17 cellular contexts compared by ENCODE assay signal in the genomic region with DNA sequence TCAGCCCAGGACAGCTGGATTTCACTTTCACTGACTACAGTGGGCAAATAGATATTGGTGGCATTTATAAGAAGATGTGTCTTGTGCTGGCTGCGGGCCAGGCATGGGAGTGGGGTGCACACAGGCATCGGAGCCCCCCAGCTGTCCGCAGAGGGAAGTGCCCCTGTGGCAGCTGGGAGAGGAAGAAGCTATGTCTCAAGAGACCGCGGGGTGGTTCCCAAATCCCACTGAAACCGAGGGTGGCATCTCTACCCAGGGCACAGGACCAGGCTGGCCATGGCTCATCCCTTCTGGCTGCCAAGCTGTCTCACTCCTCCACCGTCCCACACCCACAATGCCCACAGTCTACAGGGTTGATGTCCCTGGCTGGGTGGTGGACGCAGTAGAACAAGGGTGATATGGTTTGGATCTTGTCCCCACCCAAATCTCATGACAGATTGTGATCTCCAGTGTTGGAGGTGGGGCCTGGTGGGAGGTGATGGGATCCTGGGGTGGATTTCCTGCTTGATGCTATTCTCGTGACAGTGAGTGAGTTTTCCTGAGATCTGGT.
"Had no signal": no experiment of that assay in that cellular context is flagged by ENCODE, and none has a peak within 500 bp of the region (broad histone marks: within the 10 kb centered on the region; RNA-seq: fewer than 3 reads in every experiment).

No MANE protein-coding gene starts in this region.

- H3K4me3 ChIP-seq: dorsolateral prefrontal cortex, hepatocyte, psoas muscle, right lobe of liver, stomach had no signal

- H3K4me3 Mint-ChIP-seq: natural killer cell treated with Interleukin-12 subunit alpha and Interleukin-12 subunit beta and Interleukin-15 and Interleukin-18, amount 100 ng/mL, for 72 hours had no signal

- H2AFZ ChIP-seq: hepatocyte, parathyroid adenoma had no signal

- H3K4me2 ChIP-seq: hepatocyte had no signal

- H3K27ac Mint-ChIP-seq: natural killer cell treated with Interleukin-12 subunit alpha and Interleukin-12 subunit beta and Interleukin-15 and Interleukin-18, amount 100 ng/mL, for 72 hours had no signal

- H3K9me3 Mint-ChIP-seq: natural killer cell treated with Interleukin-12 subunit alpha and Interleukin-12 subunit beta and Interleukin-15 and Interleukin-18, amount 100 ng/mL, for 72 hours had no signal

- H3K27me3 Mint-ChIP-seq: natural killer cell treated with Interleukin-12 subunit alpha and Interleukin-12 subunit beta and Interleukin-15 and Interleukin-18, amount 100 ng/mL, for 72 hours had no signal

- H3K9ac ChIP-seq: parathyroid adenoma had no signal

- H3K27ac ChIP-seq: dorsolateral prefrontal cortex, hepatocyte, parathyroid adenoma, psoas muscle, right lobe of liver, stomach had no signal

- H3K36me3 Mint-ChIP-seq: natural killer cell treated with Interleukin-12 subunit alpha and Interleukin-12 subunit beta and Interleukin-15 and Interleukin-18, amount 100 ng/mL, for 72 hours had no signal

- H3K79me2 ChIP-seq: hepatocyte, parathyroid adenoma had no signal

- DNase-seq: cortex of kidney; effector CD8-positive, alpha-beta T cell; foreskin melanocyte; head of caudate nucleus; mesenchymal stem cell; midbrain; retina; stimulated activated CD4-positive, alpha-beta T cell treated with anti-CD3 and anti-CD28 coated beads, Interleukin-12 subunit alpha, Interleukin-12 subunit beta, amount 100 ng/mL, for 4 hours; stimulated activated naive CD4-positive, alpha-beta T cell; stomach; trophoblast cell had no signal

- H3K4me1 ChIP-seq: psoas muscle, right lobe of liver, stomach had no signal

- H3K36me3 ChIP-seq: right lobe of liver, stomach had no signal

- H3K27me3 ChIP-seq: hepatocyte, right lobe of liver had no signal

- H3K9me3 ChIP-seq: psoas muscle, right lobe of liver, stomach had no signal
